ENCODE assay signal across 1 cellular context in the genomic region with DNA sequence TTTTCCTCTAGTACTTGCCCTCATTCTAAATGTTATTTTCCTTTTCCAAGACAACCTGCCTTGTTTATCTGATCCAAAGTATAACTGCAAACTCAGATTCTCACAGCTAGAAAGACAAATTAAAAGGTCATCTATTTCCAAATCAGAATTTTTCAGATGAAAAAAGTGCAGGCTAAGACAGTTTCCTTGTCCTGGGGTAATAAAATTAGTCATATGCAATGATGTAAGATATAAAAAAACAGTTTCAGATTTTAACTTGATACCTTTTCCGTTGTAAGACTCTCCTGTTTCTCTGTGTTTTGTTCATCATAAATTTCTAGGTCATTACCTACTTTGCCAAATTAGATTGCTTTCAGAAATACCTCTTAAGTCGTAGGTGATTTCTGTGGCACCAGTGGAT.
TF ChIP-seq lines count a peak whose summit lies in the region.

No MANE protein-coding gene starts in this region.

TF ChIP-seq in H1, 55 proteins besides CTCF, POLR2A, EP300 and RAD21:
- TF ChIP-seq RBBP5 (IDR thresholded peaks at IDR 0.05; ENCODE audit: borderline replicate concordance, low read depth, low read length) (no peak), CHD2 (IDR thresholded peaks at IDR 0.05; ENCODE audit: low read length) (no peak), SIN3A (conservative IDR thresholded peaks at IDR 0.05 in 1 of 2, IDR thresholded peaks at IDR 0.05 in 1 of 2; ENCODE audit: low read depth in 1 of 2, low read length in 2 of 2) (no peak), BCL11A (IDR thresholded peaks at IDR 0.05; ENCODE audit: low read depth in 2 of 2, low read length in 2 of 2) (no peak), HDAC2 (IDR thresholded peaks at IDR 0.05; ENCODE audit: borderline replicate concordance in 1 of 2, low read depth in 2 of 2, low read length in 2 of 2) (no peak), JUN (IDR thresholded peaks at IDR 0.05; ENCODE audit: low read depth, low read length) (no peak)
